ENCODE assay signal across 9 cellular contexts in genomic region chr6:125714431-125715090, GRCh38. TPM values are rescaled to one million over a fixed set of nuclear protein-coding genes. Genes with fewer than 3 reads are reported as not detected.
DNase-seq lines count a peak whose midpoint lies in the region; ATAC-seq and TF ChIP-seq lines count a peak whose summit lies in the region.
"Had no signal": no experiment of that assay in that cellular context is flagged by ENCODE, and none has a peak within 500 bp of the region (broad histone marks: within the 10 kb centered on the region; RNA-seq: fewer than 3 reads in every experiment).

No MANE protein-coding gene starts in this region.

- H3K27ac ChIP-seq in vagina: no peak overlapping the region
- no peak overlapping the region for H3K27ac ChIP-seq in right cardiac atrium (ENCODE audit: low read length)
- H3K27ac ChIP-seq: thyroid gland had no signal

- no peak overlapping the region for H3K4me3 ChIP-seq in vagina
- no peak overlapping the region for H3K4me3 ChIP-seq in right cardiac atrium (ENCODE audit: low read length)
- H3K4me3 ChIP-seq: thyroid gland had no signal

- no peaks in the 10 kb centered on the region for H3K27me3 ChIP-seq in vagina
- H3K27me3 ChIP-seq in right cardiac atrium (ENCODE audit: control insufficient read depth, insufficient read depth): no peaks in the 10 kb centered on the region
- H3K27me3 ChIP-seq: thyroid gland had no signal

- TF ChIP-seq POLR2A in vagina (IDR thresholded peaks at IDR 0.05): no peak

- intact Hi-C loops in vagina (cut with DNase I): no loop called here
- intact Hi-C loops in Right ventricle myocardium inferior (cut with DNase I): no loop called here
- intact Hi-C loops in right cardiac atrium (cut with DNase I): no loop called here

- no peak for TF ChIP-seq CTCF in vagina (IDR thresholded peaks at IDR 0.05)

- H3K9me3 ChIP-seq in vagina (no peaks in the 10 kb centered on the region), right cardiac atrium (ENCODE audit: control insufficient read depth, low read length) (peaks cover 2% of the 10 kb centered on the region)
- H3K9me3 ChIP-seq: thyroid gland had no signal

- DNase-seq in RPMI8226 (peak; percentile 63), vagina (ENCODE audit: extremely low spot score in 2 of 2) (no peak), Right ventricle myocardium inferior (ENCODE audit: missing footprints) (no peak), activated gamma-delta T cell treated with Interleukin-2 at 50 U/mL for 16 hours (no peak), right cardiac atrium (no peak)
- DNase-seq: thyroid gland had no signal

- no peaks in the 10 kb centered on the region for H3K4me1 ChIP-seq in vagina
- H3K4me1 ChIP-seq in right cardiac atrium (ENCODE audit: control insufficient read depth, insufficient read depth, low read length): no peaks in the 10 kb centered on the region
- H3K4me1 ChIP-seq: thyroid gland had no signal

- ATAC-seq in GM18498 (IDR thresholded peaks at IDR 0.05; ENCODE audit: unreplicated experiment): peak; percentile 74
- peak; percentile 50 for ATAC-seq in GM19438 (IDR thresholded peaks at IDR 0.05; ENCODE audit: low read depth, unreplicated experiment)
- peak; percentile 70 for ATAC-seq in HG03045 (IDR thresholded peaks at IDR 0.05; ENCODE audit: unreplicated experiment)
- ATAC-seq in Right ventricle myocardium inferior: no peak
- ATAC-seq in right cardiac atrium: no peak

- 83% methylated on average over 2 of the region's 2 CpGs for WGBS in right cardiac atrium

- H3K36me3 ChIP-seq in vagina: no peaks in the 10 kb centered on the region
- H3K36me3 ChIP-seq: thyroid gland had no signal

RNA-seq across cellular contexts. Expression of gene HEY2, which starts 34.9 kb away (rescaled TPM):
- total RNA-seq in vagina: 0.98 TPM
- total RNA-seq in Right ventricle myocardium inferior: 57.5 TPM
- total RNA-seq in right cardiac atrium: 1 to 10 TPM; 2.6 to 6.0 (median 3.7) TPM
- polyA plus RNA-seq in right cardiac atrium: 3.1 TPM

Comparison
In these comparisons a context has a peak if more than half of its experiments do, and no peak if none do; other contexts are left out.
1. ATAC-seq: peak in GM18498 (single experiment), GM19438 (single experiment) and HG03045 (single experiment); none in Right ventricle myocardium inferior (single experiment) and right cardiac atrium (0 of 2).